Comparison of ENCODE assay signal across 12 cellular contexts in the genomic region with DNA sequence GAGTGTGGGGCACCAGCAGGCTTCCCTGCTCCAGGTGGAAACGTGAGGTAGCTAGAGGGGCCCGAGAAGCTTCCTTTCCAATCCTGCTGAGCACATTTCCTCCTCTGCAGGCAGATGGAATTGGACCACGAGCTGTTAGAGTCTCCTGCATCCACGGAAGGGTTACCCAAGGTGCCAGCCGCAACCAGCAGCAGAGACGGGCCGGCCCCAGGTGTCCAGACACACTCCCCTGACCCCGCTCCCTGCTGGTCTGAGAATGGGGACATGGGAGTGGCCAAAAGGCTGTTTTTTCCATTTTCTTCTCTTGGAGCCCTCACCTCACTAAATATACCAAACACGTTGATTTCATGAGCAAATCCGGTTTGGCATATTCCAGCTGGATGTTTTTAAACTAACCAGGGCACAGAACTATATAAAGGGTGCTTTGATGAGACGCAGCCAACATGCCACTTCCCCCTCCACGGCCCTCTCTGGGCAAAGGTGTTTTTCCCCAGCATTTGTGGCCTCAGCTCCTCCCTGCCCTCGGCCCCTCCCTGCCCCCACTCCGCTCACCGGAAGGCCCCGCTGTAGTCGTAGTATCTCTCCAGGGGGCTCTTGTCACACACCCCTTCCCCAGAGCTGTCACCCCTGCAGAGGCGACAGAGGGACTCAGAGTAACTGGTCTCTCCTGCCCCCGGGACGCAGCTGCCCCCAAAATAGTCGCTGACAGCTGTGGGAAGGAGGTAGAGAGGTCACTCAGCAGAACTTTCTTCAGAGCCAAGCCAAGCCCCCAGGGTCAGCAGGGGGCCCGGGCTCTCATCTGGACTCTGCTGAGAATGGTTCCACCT. TPM values are rescaled to one million over a fixed set of nuclear protein-coding genes. Genes with fewer than 3 reads are reported as not detected.
DNase-seq lines count a peak whose midpoint lies in the region; ATAC-seq and TF ChIP-seq lines count a peak whose summit lies in the region.
"Had no signal": no experiment of that assay in that cellular context is flagged by ENCODE, and none has a peak within 500 bp of the region (broad histone marks: within the 10 kb centered on the region; RNA-seq: fewer than 3 reads in every experiment).

No MANE protein-coding gene starts in this region.

- H2BK120ac ChIP-seq in trophoblast cell (ENCODE audit: insufficient read depth, low read length, poor library complexity) = no peak overlapping the region

- peaks cover 13% of the 10 kb centered on the region for H3K4me1 ChIP-seq in CD8-positive, alpha-beta T cell (ENCODE audit: insufficient read depth, low read length)
- no peaks in the 10 kb centered on the region for H3K4me1 ChIP-seq in trophoblast cell (ENCODE audit: control insufficient read depth in 1 of 2, insufficient read depth in 2 of 2, low read length in 2 of 2)
- H3K4me1 ChIP-seq: vagina had no signal

- H3K18ac ChIP-seq in trophoblast cell (ENCODE audit: low read length) = no peak overlapping the region

- H3K4ac ChIP-seq in trophoblast cell (ENCODE audit: low read depth, low read length) = no peak overlapping the region

- H2BK12ac ChIP-seq in trophoblast cell (ENCODE audit: low read length) = no peak overlapping the region

- no peak overlapping the region for H3K14ac ChIP-seq in trophoblast cell (ENCODE audit: low read length)

- H4K91ac ChIP-seq in trophoblast cell (ENCODE audit: low read depth, low read length) = no peak overlapping the region

- no peak overlapping the region for H2BK5ac ChIP-seq in trophoblast cell (ENCODE audit: low read depth, low read length, poor library complexity)

- H3K36me3 Mint-ChIP-seq in CD8-positive, alpha-beta T cell = no peaks in the 10 kb centered on the region
- H3K36me3 Mint-ChIP-seq in immature natural killer cell = no peaks in the 10 kb centered on the region

- H3K27ac ChIP-seq in CD8-positive, alpha-beta T cell (ENCODE audit: low read depth, low read length) = no peak overlapping the region
- H3K27ac ChIP-seq in trophoblast cell (ENCODE audit: low read depth, low read length) = no peak overlapping the region
- H3K27ac ChIP-seq: vagina had no signal

- peaks cover 15% of the 10 kb centered on the region for H3K4me1 Mint-ChIP-seq in CD8-positive, alpha-beta T cell (ENCODE audit: low read depth)
- H3K4me1 Mint-ChIP-seq in immature natural killer cell = peaks cover 18 to 23% of the 10 kb centered on the region in 2 donors

- H3K36me3 ChIP-seq in CD8-positive, alpha-beta T cell (ENCODE audit: insufficient read depth, low read length) = no peaks in the 10 kb centered on the region
- H3K36me3 ChIP-seq in trophoblast cell (ENCODE audit: control insufficient read depth in 1 of 2, insufficient read depth in 2 of 2, low read length in 2 of 2) = no peaks in the 10 kb centered on the region
- H3K36me3 ChIP-seq: vagina had no signal

- H3K9me3 ChIP-seq in CD8-positive, alpha-beta T cell (ENCODE audit: low read length) = no peaks in the 10 kb centered on the region
- H3K9me3 ChIP-seq in trophoblast cell (ENCODE audit: insufficient read depth, low read depth, low read length) = no peaks in the 10 kb centered on the region
- H3K9me3 ChIP-seq: vagina had no signal

- H3K23ac ChIP-seq in trophoblast cell (ENCODE audit: low read length) = no peak overlapping the region

- H2AK5ac ChIP-seq in trophoblast cell (ENCODE audit: low read length) = no peak overlapping the region

- POLR2A ChIA-PET in CD8-positive, alpha-beta T cell (lab: Charles Lee) = no interaction called here

- intact Hi-C loops in CD8-positive, alpha-beta T cell (cut with DNase I, micrococcal nuclease) = no loop called here

- no peak for ATAC-seq in CD8-positive, alpha-beta T cell
- peak; percentile 33 for ATAC-seq in GM18907 (IDR thresholded peaks at IDR 0.05; ENCODE audit: unreplicated experiment)
- ATAC-seq in activated CD4-positive, CD25-positive, alpha-beta regulatory T cell treated with anti-CD3 and anti-CD28 coated beads, Interleukin-2, amount 50 U/mL, for 24 hours = no peak

- no peaks in the 10 kb centered on the region for H3K79me1 ChIP-seq in trophoblast cell (ENCODE audit: low read length)

- no peaks in the 10 kb centered on the region for H3K9me3 Mint-ChIP-seq in CD8-positive, alpha-beta T cell
- H3K9me3 Mint-ChIP-seq in immature natural killer cell = no peaks in the 10 kb centered on the region
- H3K9me3 Mint-ChIP-seq: activated naive CD4-positive, alpha-beta T cell treated with anti-CD3 and anti-CD28 coated beads, Interleukin-2, amount 10 ng/mL, durations not matched to agents 7 days and 5 days had no signal

- H3K4me3 ChIP-seq in CD8-positive, alpha-beta T cell (ENCODE audit: low read depth, low read length) = no peak overlapping the region
- H3K4me3 ChIP-seq in trophoblast cell (ENCODE audit: low read depth, low read length) = no peak overlapping the region
- H3K4me3 ChIP-seq: vagina had no signal

- no peak overlapping the region for H4K12ac ChIP-seq in trophoblast cell (ENCODE audit: low read depth, low read length)

- H3K79me2 ChIP-seq in trophoblast cell (ENCODE audit: control insufficient read depth, insufficient read depth, low read length, poor library complexity) = no peaks in the 10 kb centered on the region

- no peak overlapping the region for H3K27ac Mint-ChIP-seq in CD8-positive, alpha-beta T cell
- peak overlapping the region in 3 of 6 donors; percentile 56 to 85 (median 70) for H3K27ac Mint-ChIP-seq in immature natural killer cell
- H3K27ac Mint-ChIP-seq: activated naive CD4-positive, alpha-beta T cell treated with anti-CD3 and anti-CD28 coated beads, Interleukin-2, amount 10 ng/mL, durations not matched to agents 7 days and 5 days had no signal

- H4K8ac ChIP-seq in trophoblast cell (ENCODE audit: low read depth, low read length) = no peak overlapping the region

- H3K27me3 ChIP-seq in CD8-positive, alpha-beta T cell (ENCODE audit: insufficient read depth, low read length) = no peaks in the 10 kb centered on the region
- H3K27me3 ChIP-seq in trophoblast cell (ENCODE audit: insufficient read depth, low read length) = no peaks in the 10 kb centered on the region
- H3K27me3 ChIP-seq: vagina had no signal

- H2AFZ ChIP-seq in trophoblast cell (ENCODE audit: insufficient read depth, low read length, poor library complexity) = no peak overlapping the region

- no peak for DNase-seq in CD8-positive, alpha-beta T cell
- DNase-seq in HuH-7.5 (ENCODE audit: low spot score) (peak; percentile 3), immature natural killer cell (no peak), CD1c-positive myeloid dendritic cell (ENCODE audit: extremely low spot score) (no peak), trophoblast cell (no peak), NCI-H2227 (lab: John Stamatoyannopoulos, UW; ENCODE audit: unreplicated experiment) (no peak)
- DNase-seq: activated naive CD4-positive, alpha-beta T cell treated with anti-CD3 and anti-CD28 coated beads, Interleukin-2, amount 10 ng/mL, durations not matched to agents 7 days and 5 days; Calu3; OCI-M1 had no signal

- H3K4me2 ChIP-seq in trophoblast cell (ENCODE audit: low read length) = no peak overlapping the region

- H3K27me3 Mint-ChIP-seq in CD8-positive, alpha-beta T cell (ENCODE audit: low read depth) = peaks cover 13% of the 10 kb centered on the region
- H3K27me3 Mint-ChIP-seq in immature natural killer cell (ENCODE audit: low read depth in 3 of 3) = peaks cover 2 to 5% (median 4%) of the 10 kb centered on the region in 3 donors

- H3K9ac ChIP-seq in trophoblast cell (ENCODE audit: low read length) = no peak overlapping the region

- TF ChIP-seq CTCF in CD8-positive, alpha-beta T cell (IDR thresholded peaks at IDR 0.05) = no peak

- peak overlapping the region; percentile 65 for H3K4me3 Mint-ChIP-seq in CD8-positive, alpha-beta T cell
- peak overlapping the region; percentile 78 to 87 (median 83) for H3K4me3 Mint-ChIP-seq in immature natural killer cell

- CTCF ChIA-PET in CD8-positive, alpha-beta T cell (lab: Charles Lee) = interaction anchor here (1.0 kb wide), 1 partner anchor 7 kb away, joined by 3 read pairs; no protein-coding TSS in a partner anchor

- WGBS in trophoblast cell (ENCODE audit: extremely low coverage, insufficient coverage, insufficient read length) = no CpG with 5 or more reads among the region's 22 CpGs

RNA-seq across cellular contexts. Expression of gene MELTF, which starts 7.0 kb away (rescaled TPM):
- total RNA-seq in CD8-positive, alpha-beta T cell = under 1 TPM; 0.69 to 0.87 TPM
- polyA plus RNA-seq in immature natural killer cell = 1 to 10 TPM in 2 of 3 donors, not detected in 1; 1.1 to 1.3 TPM
- 6.3 and 6.6 TPM in 2 replicates for polyA plus RNA-seq in trophoblast cell (2013)

RNA-seq across cellular contexts. Expression of gene PIGZ, which starts 54.0 kb away (rescaled TPM):
- total RNA-seq in CD8-positive, alpha-beta T cell = not detected
- 1 to 10 TPM; 1.6 to 2.9 (median 2.3) TPM for polyA plus RNA-seq in immature natural killer cell
- 0.15 and 0.16 TPM in 2 replicates for polyA plus RNA-seq in trophoblast cell (2013)
